In genomic region chr3:15387171-15387581, GRCh38 we compare ENCODE assay signal across 2 cellular contexts.
TF ChIP-seq lines count a peak whose summit lies in the region.

No MANE protein-coding gene starts in this region.

TF ChIP-seq in IMR-90, 13 proteins besides CTCF, POLR2A, EP300 and RAD21 (continued from another document):
- no peak for TF ChIP-seq NFE2L2 (IDR thresholded peaks at IDR 0.05; ENCODE audit: low read depth, low read length)
- TF ChIP-seq ELK1 (IDR thresholded peaks at IDR 0.05; ENCODE audit: borderline replicate concordance, low read depth, low read length): no peak
- TF ChIP-seq CEBPB (IDR thresholded peaks at IDR 0.05; ENCODE audit: low read depth, low read length): no peak
- TF ChIP-seq BHLHE40 (IDR thresholded peaks at IDR 0.05; ENCODE audit: low read depth, low read length): no peak
- TF ChIP-seq CHD1 (IDR thresholded peaks at IDR 0.05; ENCODE audit: low read depth, low read length): no peak
- no peak for TF ChIP-seq MAZ (IDR thresholded peaks at IDR 0.05; ENCODE audit: borderline replicate concordance, low read depth, low read length)
- no peak for TF ChIP-seq FOS (IDR thresholded peaks at IDR 0.05; ENCODE audit: low read depth, low read length)

TF ChIP-seq in SK-N-SH treated with all-trans-retinoic acid at 6 μM for 48 hours, 23 proteins besides CTCF, POLR2A, EP300 and RAD21 (continued from another document):
- TF ChIP-seq POU6F1 (CRISPR knock-in tag; IDR thresholded peaks at IDR 0.05; ENCODE audit: borderline replicate concordance, low read depth) (no peak), OSR1 (CRISPR knock-in tag; IDR thresholded peaks at IDR 0.05) (no peak), ARNTL (CRISPR knock-in tag; IDR thresholded peaks at IDR 0.05; ENCODE audit: borderline replicate concordance, low read depth) (no peak), TSHZ2 (CRISPR knock-in tag; IDR thresholded peaks at IDR 0.05) (no peak), TCF4 (CRISPR knock-in tag; IDR thresholded peaks at IDR 0.05; ENCODE audit: borderline replicate concordance) (no peak), BACH2 (CRISPR knock-in tag; IDR thresholded peaks at IDR 0.05; ENCODE audit: borderline replicate concordance) (no peak), GLIS3 (CRISPR knock-in tag; IDR thresholded peaks at IDR 0.05) (no peak), ZNF70 (CRISPR knock-in tag; IDR thresholded peaks at IDR 0.05) (no peak), PATZ1 (CRISPR knock-in tag; IDR thresholded peaks at IDR 0.05; ENCODE audit: borderline replicate concordance) (no peak), CSRNP3 (CRISPR knock-in tag; IDR thresholded peaks at IDR 0.05) (no peak), CREB5 (CRISPR knock-in tag; IDR thresholded peaks at IDR 0.05; ENCODE audit: low read depth) (peak; percentile 43; the same call in 1 of the 2 replicates), ZNF8 (CRISPR knock-in tag; IDR thresholded peaks at IDR 0.05) (no peak), PPARA (CRISPR knock-in tag; IDR thresholded peaks at IDR 0.05; ENCODE audit: borderline replicate concordance) (no peak), ZFP3 (CRISPR knock-in tag; IDR thresholded peaks at IDR 0.05) (peak; percentile 39; the same call in 1 of the 2 replicates), TOX (CRISPR knock-in tag; IDR thresholded peaks at IDR 0.05; ENCODE audit: borderline replicate concordance) (no peak), ESRRG (CRISPR knock-in tag; IDR thresholded peaks at IDR 0.05) (no peak), ZFP30 (CRISPR knock-in tag; IDR thresholded peaks at IDR 0.05) (no peak), ISL1 (CRISPR knock-in tag; IDR thresholded peaks at IDR 0.05) (peak; percentile 64), RARB (CRISPR knock-in tag; IDR thresholded peaks at IDR 0.05) (no peak)
